In genomic region chr18:49666045-49666444, GRCh38 we compare ENCODE assay signal across 23 cellular contexts.
DNase-seq lines count a peak whose midpoint lies in the region; ATAC-seq and TF ChIP-seq lines count a peak whose summit lies in the region.
"Had no signal": no experiment of that assay in that cellular context is flagged by ENCODE, and none has a peak within 500 bp of the region (broad histone marks: within the 10 kb centered on the region; RNA-seq: fewer than 3 reads in every experiment).

No MANE protein-coding gene starts in this region.

- H3K4me2 ChIP-seq in GM23248 (ENCODE audit: unreplicated experiment) = no peak overlapping the region

- H3K36me3 ChIP-seq in GM23248 (ENCODE audit: low read depth) = no peaks in the 10 kb centered on the region
- H3K36me3 ChIP-seq in prostate gland = no peaks in the 10 kb centered on the region
- H3K36me3 ChIP-seq: cardiac muscle cell, upper lobe of left lung had no signal

- H4K20me1 ChIP-seq in GM23248 (ENCODE audit: insufficient read depth) = no peaks in the 10 kb centered on the region

- intact Hi-C loops in prostate gland (cut with DNase I) = no loop called here

- H3K4me3 Mint-ChIP-seq in nephron = peak overlapping the region in 1 of 3 experiments; percentile 20
- H3K4me3 Mint-ChIP-seq: activated naive CD4-positive, alpha-beta T cell treated with anti-CD3 and anti-CD28 coated beads, Interleukin-2, amount 10 ng/mL, durations not matched to agents 7 days and 5 days; IgD-negative memory B cell; naive B cell had no signal

- H3F3A ChIP-seq in GM23248 (ENCODE audit: insufficient read depth) = peaks cover 5% of the 10 kb centered on the region; the same call in 1 of the 2 replicates

- H3K27me3 Mint-ChIP-seq in nephron (ENCODE audit: low read depth) = no peaks in the 10 kb centered on the region

- no peak overlapping the region for H2AFZ ChIP-seq in GM23248

- TF ChIP-seq POLR2A in prostate gland (IDR thresholded peaks at IDR 0.05) = no peak

- TF ChIP-seq CTCF in epithelial cell of esophagus (IDR thresholded peaks at IDR 0.05; ENCODE audit: insufficient read depth, low read depth, low read length, missing control alignments) = no peak
- no peak for TF ChIP-seq CTCF in nephron (IDR thresholded peaks at IDR 0.05; ENCODE audit: unreplicated experiment in 3 of 3)
- no peak for TF ChIP-seq CTCF in prostate gland (IDR thresholded peaks at IDR 0.05)

- H3K4me3 ChIP-seq in GM23248 (no peak overlapping the region), epithelial cell of esophagus (ENCODE audit: low read length) (no peak overlapping the region), prostate gland (no peak overlapping the region)
- H3K4me3 ChIP-seq: cardiac muscle cell, upper lobe of left lung had no signal

- H3K27me3 ChIP-seq in GM23248 (replicated peaks; ENCODE audit: insufficient read depth) (peaks cover 40% of the 10 kb centered on the region), prostate gland (replicated peaks; ENCODE audit: insufficient read depth) (no peaks in the 10 kb centered on the region)
- H3K27me3 ChIP-seq: cardiac muscle cell, upper lobe of left lung had no signal

- no peak overlapping the region for H3K9ac ChIP-seq in GM23248

- DNase-seq in GM23248 (peak; percentile 56), SK-N-DZ (ENCODE audit: low spot score) (peak; percentile 38), epithelial cell of esophagus (ENCODE audit: low read depth) (peak; percentile 46), prostate gland (ENCODE audit: low spot score) (no peak), 8988T (no peak)
- DNase-seq: activated CD4-positive, alpha-beta T cell treated with anti-CD3 and anti-CD28 coated beads for 4 hours; activated naive CD4-positive, alpha-beta T cell treated with anti-CD3 and anti-CD28 coated beads, Interleukin-2, amount 10 ng/mL, durations not matched to agents 7 days and 5 days; C1 segment of cervical spinal cord; DMS153; effector CD8-positive, alpha-beta T cell; left ventricle myocardium superior; naive B cell; NCI-H1417; NCI-H345; SIG-M5; stimulated activated naive CD4-positive, alpha-beta T cell; T-helper 9 cell; upper lobe of left lung had no signal

- H3K27ac ChIP-seq in GM23248 (no peak overlapping the region), prostate gland (no peak overlapping the region)
- H3K27ac ChIP-seq: cardiac muscle cell, upper lobe of left lung had no signal

- H3K4me1 Mint-ChIP-seq in nephron = peaks cover 61% of the 10 kb centered on the region
- H3K4me1 Mint-ChIP-seq: activated naive CD4-positive, alpha-beta T cell treated with anti-CD3 and anti-CD28 coated beads, Interleukin-2, amount 10 ng/mL, durations not matched to agents 7 days and 5 days; IgD-negative memory B cell; naive B cell had no signal

- H3K9me3 ChIP-seq in GM23248 (ENCODE audit: low read depth) (no peaks in the 10 kb centered on the region), prostate gland (no peaks in the 10 kb centered on the region)
- H3K9me3 ChIP-seq: upper lobe of left lung had no signal

- no peaks in the 10 kb centered on the region for H3K9me2 ChIP-seq in GM23248 (ENCODE audit: insufficient read depth)

- peak overlapping the region; percentile 89 to 96 (median 93) for H3K27ac Mint-ChIP-seq in nephron
- H3K27ac Mint-ChIP-seq: activated naive CD4-positive, alpha-beta T cell treated with anti-CD3 and anti-CD28 coated beads, Interleukin-2, amount 10 ng/mL, durations not matched to agents 7 days and 5 days; IgD-negative memory B cell; naive B cell had no signal

- in situ Hi-C loops in GM23248 (cut with MboI) = no loop called here

- WGBS in GM23248 (ENCODE audit: low coverage in 1 of 2, low lambda C conversion rate in 2 of 2, missing lambda C conversion rate in 2 of 2), 2 experiments = 97 to 100% methylated on average over 1 of the region's 1 CpG
- 49% methylated on average over 1 of the region's 1 CpG for WGBS in prostate gland

- no peaks in the 10 kb centered on the region for H3K4me1 ChIP-seq in GM23248 (ENCODE audit: insufficient read depth)
- H3K4me1 ChIP-seq in prostate gland (replicated peaks) = no peaks in the 10 kb centered on the region
- H3K4me1 ChIP-seq: upper lobe of left lung had no signal

- H3K36me3 Mint-ChIP-seq in nephron (ENCODE audit: low read depth) = no peaks in the 10 kb centered on the region
- H3K36me3 Mint-ChIP-seq: activated naive CD4-positive, alpha-beta T cell treated with anti-CD3 and anti-CD28 coated beads, Interleukin-2, amount 10 ng/mL, durations not matched to agents 7 days and 5 days; IgD-negative memory B cell; naive B cell had no signal

- H3K9me3 Mint-ChIP-seq in nephron = no peaks in the 10 kb centered on the region
- H3K9me3 Mint-ChIP-seq: activated naive CD4-positive, alpha-beta T cell treated with anti-CD3 and anti-CD28 coated beads, Interleukin-2, amount 10 ng/mL, durations not matched to agents 7 days and 5 days had no signal

- no peaks in the 10 kb centered on the region for H3K79me2 ChIP-seq in GM23248 (ENCODE audit: insufficient read depth)

- ATAC-seq in HG03159 (IDR thresholded peaks at IDR 0.05; ENCODE audit: unreplicated experiment) (no peak), GM18511 (IDR thresholded peaks at IDR 0.05; ENCODE audit: unreplicated experiment) (no peak)
- ATAC-seq: left ventricle myocardium superior had no signal

Comparison
In these comparisons a context has a peak if more than half of its experiments do, and no peak if none do; other contexts are left out.
1. DNase-seq: peak in GM23248 (single experiment), SK-N-DZ (single experiment) and epithelial cell of esophagus (single experiment); none in prostate gland (single experiment) and 8988T (single experiment).